ENCODE assay signal across 1 cellular context in the genomic region with DNA sequence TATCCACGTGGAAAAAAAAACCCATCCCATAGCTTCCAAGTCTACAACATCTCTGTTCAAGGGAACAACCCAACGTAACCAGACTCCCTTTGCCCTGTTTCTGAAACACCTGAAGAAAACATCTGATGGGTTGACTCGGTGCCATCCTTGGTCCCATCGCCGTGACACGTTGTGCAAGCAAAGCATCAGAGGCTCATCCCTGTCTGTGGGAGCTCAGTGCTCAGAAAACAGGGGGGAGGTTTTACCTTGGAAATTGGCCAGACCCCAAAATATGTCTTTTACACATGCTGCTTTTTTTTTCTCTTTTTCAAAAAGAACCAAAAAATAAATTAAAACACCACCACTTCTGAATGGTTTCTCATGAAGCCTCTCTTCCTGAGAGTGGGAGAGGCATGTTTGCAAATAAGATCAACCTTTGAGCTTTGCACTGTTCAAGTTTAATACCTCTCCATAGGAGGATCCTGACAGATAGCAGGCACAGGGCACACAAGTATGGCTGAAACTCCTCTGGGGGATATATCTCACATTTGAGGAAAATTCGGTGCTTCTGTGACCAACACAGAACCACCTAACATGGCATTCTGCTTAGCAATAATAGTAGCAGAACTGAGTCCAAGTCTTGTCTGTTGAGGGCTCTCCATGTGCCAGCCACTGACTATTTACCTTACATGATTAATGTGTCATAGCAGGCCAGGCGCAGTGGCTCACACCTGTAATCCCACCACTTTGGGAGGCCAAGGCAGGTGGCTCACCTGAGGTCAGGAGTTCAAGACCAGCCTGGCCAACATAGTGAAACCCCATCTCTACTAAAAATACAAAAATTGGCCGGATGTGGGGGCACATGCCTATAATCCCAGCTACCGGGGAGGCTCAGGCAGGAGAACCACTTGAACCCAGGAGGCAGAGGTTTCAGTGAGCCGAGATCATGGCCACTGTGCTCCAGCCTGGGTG.
TF ChIP-seq lines count a peak whose summit lies in the region.

No MANE protein-coding gene starts in this region.

TF ChIP-seq in liver, 16 proteins besides CTCF, POLR2A, EP300 and RAD21 (continued from another document):
- TF ChIP-seq, protein P1, sequence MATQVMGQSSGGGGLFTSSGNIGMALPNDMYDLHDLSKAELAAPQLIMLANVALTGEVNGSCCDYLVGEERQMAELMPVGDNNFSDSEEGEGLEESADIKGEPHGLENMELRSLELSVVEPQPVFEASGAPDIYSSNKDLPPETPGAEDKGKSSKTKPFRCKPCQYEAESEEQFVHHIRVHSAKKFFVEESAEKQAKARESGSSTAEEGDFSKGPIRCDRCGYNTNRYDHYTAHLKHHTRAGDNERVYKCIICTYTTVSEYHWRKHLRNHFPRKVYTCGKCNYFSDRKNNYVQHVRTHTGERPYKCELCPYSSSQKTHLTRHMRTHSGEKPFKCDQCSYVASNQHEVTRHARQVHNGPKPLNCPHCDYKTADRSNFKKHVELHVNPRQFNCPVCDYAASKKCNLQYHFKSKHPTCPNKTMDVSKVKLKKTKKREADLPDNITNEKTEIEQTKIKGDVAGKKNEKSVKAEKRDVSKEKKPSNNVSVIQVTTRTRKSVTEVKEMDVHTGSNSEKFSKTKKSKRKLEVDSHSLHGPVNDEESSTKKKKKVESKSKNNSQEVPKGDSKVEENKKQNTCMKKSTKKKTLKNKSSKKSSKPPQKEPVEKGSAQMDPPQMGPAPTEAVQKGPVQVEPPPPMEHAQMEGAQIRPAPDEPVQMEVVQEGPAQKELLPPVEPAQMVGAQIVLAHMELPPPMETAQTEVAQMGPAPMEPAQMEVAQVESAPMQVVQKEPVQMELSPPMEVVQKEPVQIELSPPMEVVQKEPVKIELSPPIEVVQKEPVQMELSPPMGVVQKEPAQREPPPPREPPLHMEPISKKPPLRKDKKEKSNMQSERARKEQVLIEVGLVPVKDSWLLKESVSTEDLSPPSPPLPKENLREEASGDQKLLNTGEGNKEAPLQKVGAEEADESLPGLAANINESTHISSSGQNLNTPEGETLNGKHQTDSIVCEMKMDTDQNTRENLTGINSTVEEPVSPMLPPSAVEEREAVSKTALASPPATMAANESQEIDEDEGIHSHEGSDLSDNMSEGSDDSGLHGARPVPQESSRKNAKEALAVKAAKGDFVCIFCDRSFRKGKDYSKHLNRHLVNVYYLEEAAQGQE (IDR thresholded peaks at IDR 0.05) = no peak
- TF ChIP-seq, protein P2, sequence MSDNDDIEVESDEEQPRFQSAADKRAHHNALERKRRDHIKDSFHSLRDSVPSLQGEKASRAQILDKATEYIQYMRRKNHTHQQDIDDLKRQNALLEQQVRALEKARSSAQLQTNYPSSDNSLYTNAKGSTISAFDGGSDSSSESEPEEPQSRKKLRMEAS (IDR thresholded peaks at IDR 0.05) = no peak
- TF ChIP-seq JUND (IDR thresholded peaks at IDR 0.05) = peak in 1 of 2 donors; percentile 33
- TF ChIP-seq HNF4G (IDR thresholded peaks at IDR 0.05) = peak; percentile 52
- TF ChIP-seq HNF4A (conservative IDR thresholded peaks at IDR 0.05) = peak; percentile 88 to 91
- TF ChIP-seq NR2F2 (IDR thresholded peaks at IDR 0.05) = no peak
- peak in 1 of 2 donors; percentile 44 for TF ChIP-seq RXRA (IDR thresholded peaks at IDR 0.05)
- TF ChIP-seq GABPA (IDR thresholded peaks at IDR 0.05 in 1 of 2, conservative IDR thresholded peaks at IDR 0.05 in 1 of 2) = no peak
- TF ChIP-seq SP1 (IDR thresholded peaks at IDR 0.05) = peak; percentile 67
